Comparison of ENCODE assay signal across 12 cellular contexts in genomic region chr3:17473761-17474160, GRCh38.
DNase-seq lines count a peak whose midpoint lies in the region; ATAC-seq and TF ChIP-seq lines count a peak whose summit lies in the region.
"Had no signal": no experiment of that assay in that cellular context is flagged by ENCODE, and none has a peak within 500 bp of the region (broad histone marks: within the 10 kb centered on the region; RNA-seq: fewer than 3 reads in every experiment).

No MANE protein-coding gene starts in this region.

- no peaks in the 10 kb centered on the region for H3K9me3 ChIP-seq in AG04450 (ENCODE audit: control insufficient read depth, insufficient read depth, low read length)
- no peaks in the 10 kb centered on the region for H3K9me3 ChIP-seq in HEK293 (ENCODE audit: control insufficient read depth, insufficient read depth, low read depth, low read length)
- H3K9me3 ChIP-seq in neuronal stem cell (replicated peaks in 1 of 2; ENCODE audit: control insufficient read depth in 2 of 2, insufficient read depth in 1 of 2, low read depth in 1 of 2, low read length in 2 of 2), result no peaks in the 10 kb centered on the region
- H3K9me3 ChIP-seq: right lobe of liver had no signal

- no peak overlapping the region for H2BK12ac ChIP-seq in neuronal stem cell (ENCODE audit: low read length)

- H3K4me1 ChIP-seq in HEK293 (ENCODE audit: control insufficient read depth, insufficient read depth, low read length) (no peaks in the 10 kb centered on the region), neuronal stem cell (ENCODE audit: control insufficient read depth in 2 of 2, insufficient read depth in 1 of 2, low read depth in 1 of 2, low read length in 2 of 2) (no peaks in the 10 kb centered on the region)
- H3K4me1 ChIP-seq: right lobe of liver had no signal

- no peak overlapping the region for H2BK15ac ChIP-seq in neuronal stem cell (ENCODE audit: low read length)

- no peak overlapping the region for H3K4me2 ChIP-seq in neuronal stem cell (ENCODE audit: insufficient read depth, low read length, poor library complexity, severe bottlenecking)

- H3K27ac ChIP-seq in AG04450 (ENCODE audit: low read depth, low read length) (no peak overlapping the region), HEK293 (ENCODE audit: extremely low read depth, low read depth, low read length) (no peak overlapping the region), neuronal stem cell (replicated peaks; ENCODE audit: low read length) (no peak overlapping the region)
- H3K27ac ChIP-seq: brain microvascular endothelial cell, right lobe of liver had no signal

- no peak overlapping the region for H3K14ac ChIP-seq in neuronal stem cell (ENCODE audit: low read length)

- POLR2A ChIA-PET in AG04450 (lab: Yijun Ruan, JAX), result no interaction called here
- POLR2A ChIA-PET in HEK293 (lab: Yijun Ruan, JAX), result no interaction called here

- no peak overlapping the region for H2AFZ ChIP-seq in neuronal stem cell (ENCODE audit: low read length)

- no peak overlapping the region for H3K4ac ChIP-seq in neuronal stem cell (ENCODE audit: low read length)

- H3K23ac ChIP-seq in neuronal stem cell (ENCODE audit: low read depth, low read length, poor library complexity), result no peak overlapping the region

- H3K79me1 ChIP-seq in neuronal stem cell (ENCODE audit: low read depth, low read length), result no peaks in the 10 kb centered on the region

- H3K36me3 ChIP-seq in HEK293 (ENCODE audit: control insufficient read depth in 2 of 2, insufficient read depth in 1 of 2, low read length in 2 of 2) (no peaks in the 10 kb centered on the region), neuronal stem cell (replicated peaks in 1 of 2; ENCODE audit: control insufficient read depth in 2 of 2, insufficient read depth in 2 of 2, low read length in 2 of 2) (no peaks in the 10 kb centered on the region)
- H3K36me3 ChIP-seq: brain microvascular endothelial cell, right lobe of liver had no signal

- no peak overlapping the region for H3K4me3 ChIP-seq in AG04450 (ENCODE audit: low read depth, low read length)
- no peak overlapping the region for H3K4me3 ChIP-seq in HEK293 (ENCODE audit: low read depth, low read length)
- no peak overlapping the region for H3K4me3 ChIP-seq in neuronal stem cell (ENCODE audit: low read length in 2 of 2)
- H3K4me3 ChIP-seq: right lobe of liver had no signal

- H3K27me3 ChIP-seq in AG04450 (ENCODE audit: control insufficient read depth, insufficient read depth, low read length) (no peaks in the 10 kb centered on the region), neuronal stem cell (ENCODE audit: control insufficient read depth in 3 of 3, insufficient read depth in 3 of 3, low read depth in 1 of 3, low read length in 3 of 3) (no peaks in the 10 kb centered on the region)
- H3K27me3 ChIP-seq: brain microvascular endothelial cell, right lobe of liver had no signal

- H4K8ac ChIP-seq in neuronal stem cell (ENCODE audit: low read depth, low read length), result no peak overlapping the region

- DNase-seq in AG04450 (ENCODE audit: low read depth, low spot score) (no peak), amniotic epithelial cell (ENCODE audit: low read depth) (peak; percentile 31), glomerular visceral epithelial cell (ENCODE audit: extremely low spot score) (peak; percentile 5), neuronal stem cell (ENCODE audit: low spot score) (no peak), SIG-M5 (lab: John Stamatoyannopoulos, UW) (no peak)
- DNase-seq: activated CD4-positive, alpha-beta T cell treated with anti-CD3 and anti-CD28 coated beads for 48 hours; brain microvascular endothelial cell; KG1; right lobe of liver had no signal

- H3K18ac ChIP-seq in neuronal stem cell (ENCODE audit: low read length), result no peak overlapping the region

- TF ChIP-seq CTCF in AG04450 (IDR thresholded peaks at IDR 0.05; ENCODE audit: low read depth, low read length) (peak; percentile 42), HEK293 (tag by site-specific recombination; IDR thresholded peaks at IDR 0.05) (no peak)

- H4K91ac ChIP-seq in neuronal stem cell (ENCODE audit: low read depth, low read length, poor library complexity), result no peak overlapping the region

- H2BK120ac ChIP-seq in neuronal stem cell (ENCODE audit: low read depth, low read length), result no peak overlapping the region

- no peak for ATAC-seq in HG02610 (IDR thresholded peaks at IDR 0.05; ENCODE audit: unreplicated experiment)
- ATAC-seq in GM21390 (IDR thresholded peaks at IDR 0.05; ENCODE audit: unreplicated experiment), result no peak
- ATAC-seq: right lobe of liver had no signal

- no peak overlapping the region for H2AK5ac ChIP-seq in neuronal stem cell (ENCODE audit: low read depth, low read length)

- H3K9ac ChIP-seq in neuronal stem cell (ENCODE audit: low read depth, low read length, poor library complexity), result no peak overlapping the region

- CTCF ChIA-PET in AG04450 (lab: Charles Lee), result interaction anchor here (0.9 to 3.2 kb wide), 6 partner anchors 13 to 368 kb away, joined by 3 to 38 read pairs (median 4); partner anchors contain the start of gene TBC1D5
- CTCF ChIA-PET in HEK293 (lab: Yijun Ruan, JAX), result interaction anchor here (0.6 to 2.3 kb wide), 6 partner anchors 12 to 1371 kb away, joined by 3 to 10 read pairs (median 4); no protein-coding TSS in a partner anchor

- H2BK5ac ChIP-seq in neuronal stem cell (ENCODE audit: low read length), result no peak overlapping the region

TF ChIP-seq in HEK293, 187 proteins besides CTCF, POLR2A, EP300 and RAD21:
- TF ChIP-seq PRDM1 (tag by site-specific recombination; IDR thresholded peaks at IDR 0.05) (peak; percentile 71; the same call in 1 of the 2 replicates), PRDM6 (tag by site-specific recombination; IDR thresholded peaks at IDR 0.05) (peak; percentile 69; the same call in 1 of the 2 replicates), ZNF561 (tag by site-specific recombination; IDR thresholded peaks at IDR 0.05; ENCODE audit: borderline replicate concordance) (no peak), ZNF174 (tag by site-specific recombination; IDR thresholded peaks at IDR 0.05) (no peak), ZBTB21 (tag by site-specific recombination; IDR thresholded peaks at IDR 0.05) (no peak), ZNF658 (tag by site-specific recombination; IDR thresholded peaks at IDR 0.05) (no peak), ZNF138 (tag by site-specific recombination; IDR thresholded peaks at IDR 0.05; ENCODE audit: borderline replicate concordance) (no peak), ZBTB17 (tag by site-specific recombination; IDR thresholded peaks at IDR 0.05) (0 out of 2 replicates have a peak, but pooled peaks have one; percentile 26), ZNF521 (tag by site-specific recombination; IDR thresholded peaks at IDR 0.05) (no peak), ZNF654 (tag by site-specific recombination; IDR thresholded peaks at IDR 0.05; ENCODE audit: low read depth) (peak; percentile 50), KLF16 (tag by site-specific recombination; IDR thresholded peaks at IDR 0.05) (no peak), ZSCAN5A (tag by site-specific recombination; IDR thresholded peaks at IDR 0.05) (no peak)

Comparison
In these comparisons a context has a peak if more than half of its experiments do, and no peak if none do; other contexts are left out.
1. DNase-seq: peak in amniotic epithelial cell (single experiment) and glomerular visceral epithelial cell (single experiment); none in AG04450 (single experiment), neuronal stem cell (single experiment) and SIG-M5 (single experiment).